Comparison of ENCODE assay signal across 8 cellular contexts in genomic region chr4:145154573-145154972, GRCh38. TPM values are rescaled to one million over a fixed set of nuclear protein-coding genes. Genes with fewer than 3 reads are reported as not detected.
A peak's percentile ranks its signal among the peaks of the same experiment; 100 is the strongest.
DNase-seq lines count a peak whose midpoint lies in the region; ATAC-seq and TF ChIP-seq lines count a peak whose summit lies in the region.

No MANE protein-coding gene starts in this region.

- peak; percentile 17 for DNase-seq in GM10266 (ENCODE audit: extremely low spot score)
- DNase-seq in MV-4-11 (lab: John Stamatoyannopoulos, UW): peak; percentile 14
- no peak for DNase-seq in epithelial cell of esophagus (ENCODE audit: low read depth)
- DNase-seq in progenitor cell of endocrine pancreas (ENCODE audit: low spot score, unreplicated experiment): no peak
- DNase-seq in ecto neural progenitor cell (ENCODE audit: low spot score): no peak
- DNase-seq in activated T-helper 1 cell treated with anti-CD3 and anti-CD28 coated beads, Interleukin-12 subunit alpha, Interleukin-12 subunit beta, Interleukin-2, Interleukin-4 antibody, amounts not matched to agents 30 ng/mL and 10 ng/mL and 1 ng/mL, durations not matched to agents 14 hours and 24 hours and 36 hours (ENCODE audit: low spot score): no peak

- TF ChIP-seq CTCF in GM10266 (IDR thresholded peaks at IDR 0.05; ENCODE audit: control insufficient read depth, insufficient read depth, low read depth, missing control alignments) (peak; percentile 83), epithelial cell of esophagus (IDR thresholded peaks at IDR 0.05; ENCODE audit: insufficient read depth, low read depth, low read length, missing control alignments) (peak; percentile 40), progenitor cell of endocrine pancreas (IDR thresholded peaks at IDR 0.05; ENCODE audit: unreplicated experiment) (peak; percentile 44)

- intact Hi-C loops in activated T-helper 1 cell treated with anti-CD3 and anti-CD28 coated beads, Interleukin-12 subunit alpha, Interleukin-12 subunit beta, Interleukin-2, Interleukin-4 antibody, amounts not matched to agents 30 ng/mL and 10 ng/mL and 1 ng/mL, durations not matched to agents 14 hours and 24 hours and 36 hours (cut with micrococcal nuclease): loop anchor here (2.0 to 10.0 kb wide), 2 partner anchors 24 to 400 kb away; no protein-coding TSS in a partner anchor

- no peak overlapping the region for H3K4me3 ChIP-seq in epithelial cell of esophagus (ENCODE audit: low read length)

- no peaks in the 10 kb centered on the region for H3K9me3 Mint-ChIP-seq in progenitor cell of endocrine pancreas (ENCODE audit: low read depth)
- H3K9me3 Mint-ChIP-seq in activated T-helper 1 cell treated with anti-CD3 and anti-CD28 coated beads, Interleukin-12 subunit alpha, Interleukin-12 subunit beta, Interleukin-2, Interleukin-4 antibody, amounts not matched to agents 30 ng/mL and 10 ng/mL and 1 ng/mL, durations not matched to agents 14 hours and 24 hours and 36 hours: no peaks in the 10 kb centered on the region

- H3K27ac Mint-ChIP-seq in progenitor cell of endocrine pancreas: no peak overlapping the region
- H3K27ac Mint-ChIP-seq in activated T-helper 1 cell treated with anti-CD3 and anti-CD28 coated beads, Interleukin-12 subunit alpha, Interleukin-12 subunit beta, Interleukin-2, Interleukin-4 antibody, amounts not matched to agents 30 ng/mL and 10 ng/mL and 1 ng/mL, durations not matched to agents 14 hours and 24 hours and 36 hours: no peak overlapping the region

- no peak overlapping the region for H3K4me3 Mint-ChIP-seq in progenitor cell of endocrine pancreas (ENCODE audit: low read depth)
- no peak overlapping the region for H3K4me3 Mint-ChIP-seq in activated T-helper 1 cell treated with anti-CD3 and anti-CD28 coated beads, Interleukin-12 subunit alpha, Interleukin-12 subunit beta, Interleukin-2, Interleukin-4 antibody, amounts not matched to agents 30 ng/mL and 10 ng/mL and 1 ng/mL, durations not matched to agents 14 hours and 24 hours and 36 hours

- H3K36me3 Mint-ChIP-seq in progenitor cell of endocrine pancreas (ENCODE audit: insufficient read depth): peaks cover 22% of the 10 kb centered on the region
- peaks cover 56% of the 10 kb centered on the region for H3K36me3 Mint-ChIP-seq in activated T-helper 1 cell treated with anti-CD3 and anti-CD28 coated beads, Interleukin-12 subunit alpha, Interleukin-12 subunit beta, Interleukin-2, Interleukin-4 antibody, amounts not matched to agents 30 ng/mL and 10 ng/mL and 1 ng/mL, durations not matched to agents 14 hours and 24 hours and 36 hours (ENCODE audit: low read depth)

- ATAC-seq in GM21576 (IDR thresholded peaks at IDR 0.05; ENCODE audit: unreplicated experiment) (peak; percentile 83), HG02970 (IDR thresholded peaks at IDR 0.05; ENCODE audit: low FRiP score, unreplicated experiment) (no peak)

- H3K4me1 Mint-ChIP-seq in progenitor cell of endocrine pancreas (ENCODE audit: low read depth): no peaks in the 10 kb centered on the region
- H3K4me1 Mint-ChIP-seq in activated T-helper 1 cell treated with anti-CD3 and anti-CD28 coated beads, Interleukin-12 subunit alpha, Interleukin-12 subunit beta, Interleukin-2, Interleukin-4 antibody, amounts not matched to agents 30 ng/mL and 10 ng/mL and 1 ng/mL, durations not matched to agents 14 hours and 24 hours and 36 hours (ENCODE audit: low read depth): peaks cover 18% of the 10 kb centered on the region

- no peaks in the 10 kb centered on the region for H3K27me3 Mint-ChIP-seq in progenitor cell of endocrine pancreas
- no peaks in the 10 kb centered on the region for H3K27me3 Mint-ChIP-seq in activated T-helper 1 cell treated with anti-CD3 and anti-CD28 coated beads, Interleukin-12 subunit alpha, Interleukin-12 subunit beta, Interleukin-2, Interleukin-4 antibody, amounts not matched to agents 30 ng/mL and 10 ng/mL and 1 ng/mL, durations not matched to agents 14 hours and 24 hours and 36 hours (ENCODE audit: insufficient read depth)

RNA-seq across cellular contexts. Expression of gene OTUD4, which starts 25.8 kb away (rescaled TPM):
- total RNA-seq in progenitor cell of endocrine pancreas: 40.8 and 41.8 TPM in 2 replicates
- total RNA-seq in activated T-helper 1 cell treated with anti-CD3 and anti-CD28 coated beads, Interleukin-12 subunit alpha, Interleukin-12 subunit beta, Interleukin-2, Interleukin-4 antibody, amounts not matched to agents 30 ng/mL and 10 ng/mL and 1 ng/mL, durations not matched to agents 14 hours and 24 hours and 36 hours: 76.9 and 80.9 TPM in 2 replicates

RNA-seq across cellular contexts. Expression of gene ABCE1, which starts 56.5 kb away (rescaled TPM):
- 53.6 and 59.3 TPM in 2 replicates for total RNA-seq in progenitor cell of endocrine pancreas
- total RNA-seq in activated T-helper 1 cell treated with anti-CD3 and anti-CD28 coated beads, Interleukin-12 subunit alpha, Interleukin-12 subunit beta, Interleukin-2, Interleukin-4 antibody, amounts not matched to agents 30 ng/mL and 10 ng/mL and 1 ng/mL, durations not matched to agents 14 hours and 24 hours and 36 hours: 155 and 176 TPM in 2 replicates

RNA-seq across cellular contexts. Expression of gene ANAPC10, which starts 56.6 kb away (rescaled TPM):
- 22.5 and 24.8 TPM in 2 replicates for total RNA-seq in progenitor cell of endocrine pancreas
- total RNA-seq in activated T-helper 1 cell treated with anti-CD3 and anti-CD28 coated beads, Interleukin-12 subunit alpha, Interleukin-12 subunit beta, Interleukin-2, Interleukin-4 antibody, amounts not matched to agents 30 ng/mL and 10 ng/mL and 1 ng/mL, durations not matched to agents 14 hours and 24 hours and 36 hours: 25.4 and 32.1 TPM in 2 replicates

Comparison
In these comparisons a context has a peak if more than half of its experiments do, and no peak if none do; other contexts are left out.
1. DNase-seq: peak in GM10266 (single experiment) and MV-4-11 (single experiment); none in epithelial cell of esophagus (single experiment), progenitor cell of endocrine pancreas (single experiment), ecto neural progenitor cell (single experiment) and activated T-helper 1 cell treated with anti-CD3 and anti-CD28 coated beads, Interleukin-12 subunit alpha, Interleukin-12 subunit beta, Interleukin-2, Interleukin-4 antibody, amounts not matched to agents 30 ng/mL and 10 ng/mL and 1 ng/mL, durations not matched to agents 14 hours and 24 hours and 36 hours (single experiment).
2. Peak in every context shown above with its lines, with median percentiles within 50 percentile points of each other: CTCF ChIP-seq.